In the genomic region with DNA sequence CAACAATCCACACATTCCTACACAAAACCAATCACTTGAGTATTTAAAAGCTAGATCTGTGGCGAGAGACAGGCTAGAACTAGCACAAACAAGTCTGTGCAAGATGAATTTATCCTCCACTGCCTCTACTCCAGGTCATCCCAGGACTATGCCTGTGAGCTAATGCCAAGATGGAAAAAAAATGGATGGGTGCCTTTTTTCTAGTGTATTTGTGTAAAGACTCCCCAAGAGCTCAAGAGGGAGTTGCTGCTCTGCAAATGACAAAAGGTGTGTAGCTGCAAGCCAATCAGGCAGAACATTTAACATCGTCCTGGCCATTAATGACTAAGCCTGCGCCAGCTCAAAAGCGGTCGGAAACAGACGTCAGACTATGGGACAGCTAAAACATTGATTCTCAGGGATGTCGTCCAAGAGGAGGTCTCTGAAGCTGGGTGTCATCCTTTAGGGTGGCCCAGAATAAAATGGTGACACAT, we compare ENCODE assay signal across 13 cellular contexts. TPM values are rescaled to one million over a fixed set of nuclear protein-coding genes. Genes with fewer than 3 reads are reported as not detected.
A peak's percentile ranks its signal among the peaks of the same experiment; 100 is the strongest.
DNase-seq lines count a peak whose midpoint lies in the region; ATAC-seq and TF ChIP-seq lines count a peak whose summit lies in the region.
"Had no signal": no experiment of that assay in that cellular context is flagged by ENCODE, and none has a peak within 500 bp of the region (broad histone marks: within the 10 kb centered on the region; RNA-seq: fewer than 3 reads in every experiment).

No MANE protein-coding gene starts in this region.

- H3K79me1 ChIP-seq in trophoblast cell (ENCODE audit: low read length), result peaks cover 2% of the 10 kb centered on the region

- no peak overlapping the region for H4K91ac ChIP-seq in trophoblast cell (ENCODE audit: low read depth, low read length)

- H3K4me3 Mint-ChIP-seq in CD8-positive, alpha-beta memory T cell, result no peak overlapping the region

- no peak overlapping the region for H3K14ac ChIP-seq in trophoblast cell (ENCODE audit: low read length)

- WGBS in trophoblast cell (ENCODE audit: extremely low coverage, insufficient coverage, insufficient read length), result no CpG with 5 or more reads among the region's 7 CpGs

- H3K9ac ChIP-seq in trophoblast cell (ENCODE audit: low read length), result no peak overlapping the region

- peak overlapping the region; percentile 10 for H2BK12ac ChIP-seq in trophoblast cell (ENCODE audit: low read length)

- H4K12ac ChIP-seq in trophoblast cell (ENCODE audit: low read depth, low read length), result no peak overlapping the region

- no peaks in the 10 kb centered on the region for H3K9me3 ChIP-seq in CD8-positive, alpha-beta memory T cell (ENCODE audit: low read length)
- H3K9me3 ChIP-seq in SJSA1 (replicated peaks), result no peaks in the 10 kb centered on the region
- no peaks in the 10 kb centered on the region for H3K9me3 ChIP-seq in trophoblast cell (ENCODE audit: insufficient read depth, low read depth, low read length)
- H3K9me3 ChIP-seq: ovary had no signal

- no peaks in the 10 kb centered on the region for H3K27me3 Mint-ChIP-seq in CD8-positive, alpha-beta memory T cell

- H3K23ac ChIP-seq in trophoblast cell (ENCODE audit: low read length), result no peak overlapping the region

- H3K18ac ChIP-seq in trophoblast cell (ENCODE audit: low read length), result no peak overlapping the region

- peaks cover 18% of the 10 kb centered on the region for H3K4me1 ChIP-seq in CD8-positive, alpha-beta memory T cell (ENCODE audit: insufficient read depth, low read length)
- H3K4me1 ChIP-seq in SJSA1 (replicated peaks) (peaks cover 62% of the 10 kb centered on the region), trophoblast cell (ENCODE audit: control insufficient read depth in 1 of 2, insufficient read depth in 2 of 2, low read length in 2 of 2) (peaks cover 14 to 18% of the 10 kb centered on the region in 2 experiments)

- POLR2A ChIA-PET in CD8-positive, alpha-beta memory T cell (lab: Charles Lee), result interaction anchor here (1.4 to 1.8 kb wide), 2 partner anchors 8 to 22 kb away, joined by 6 to 7 read pairs; a partner anchor contains a TSS

- peak overlapping the region; percentile 1 to 76 (median 37) for H3K27ac Mint-ChIP-seq in CD8-positive, alpha-beta memory T cell

- no peaks in the 10 kb centered on the region for H3K9me3 Mint-ChIP-seq in CD8-positive, alpha-beta memory T cell

- no peak overlapping the region for H4K8ac ChIP-seq in trophoblast cell (ENCODE audit: low read depth, low read length)

- peak overlapping the region; percentile 63 for H2BK120ac ChIP-seq in trophoblast cell (ENCODE audit: insufficient read depth, low read length, poor library complexity)

- H3K4me3 ChIP-seq in CD8-positive, alpha-beta memory T cell (ENCODE audit: low read length), result no peak overlapping the region
- H3K4me3 ChIP-seq in SJSA1, result no peak overlapping the region
- H3K4me3 ChIP-seq in fibroblast of villous mesenchyme (ENCODE audit: low read depth, low read length), result no peak overlapping the region
- no peak overlapping the region for H3K4me3 ChIP-seq in trophoblast cell (ENCODE audit: low read depth, low read length)
- H3K4me3 ChIP-seq in coronary artery, result no peak overlapping the region
- H3K4me3 ChIP-seq: hepatocyte, ovary, SK-N-MC had no signal

- H2AK5ac ChIP-seq in trophoblast cell (ENCODE audit: low read length), result no peak overlapping the region

- H3K27me3 ChIP-seq in CD8-positive, alpha-beta memory T cell (ENCODE audit: insufficient read depth, low read length, poor library complexity, severe bottlenecking), result no peaks in the 10 kb centered on the region
- H3K27me3 ChIP-seq in SJSA1 (replicated peaks), result no peaks in the 10 kb centered on the region
- no peaks in the 10 kb centered on the region for H3K27me3 ChIP-seq in trophoblast cell (ENCODE audit: insufficient read depth, low read length)
- H3K27me3 ChIP-seq: hepatocyte, ovary had no signal

- no peak overlapping the region for H3K4ac ChIP-seq in trophoblast cell (ENCODE audit: low read depth, low read length)

- H3K4me1 Mint-ChIP-seq in CD8-positive, alpha-beta memory T cell, result peaks cover 69 to 92% (median 92%) of the 10 kb centered on the region in 3 donors

- H3K4me2 ChIP-seq in trophoblast cell (ENCODE audit: low read length), result no peak overlapping the region
- H3K4me2 ChIP-seq: hepatocyte had no signal

- no peak for DNase-seq in CD8-positive, alpha-beta memory T cell
- DNase-seq in SJSA1 (ENCODE audit: low read depth in 1 of 2, low spot score in 2 of 2), result peak in 1 of 2 experiments; percentile 47
- peak; percentile 69 for DNase-seq in fibroblast of villous mesenchyme (ENCODE audit: low read depth)
- no peak for DNase-seq in trophoblast cell
- DNase-seq in KG1 (lab: John Stamatoyannopoulos, UW), result no peak
- DNase-seq in coronary artery (ENCODE audit: low spot score), result no peak
- no peak for DNase-seq in effector CD4-positive, alpha-beta T cell
- DNase-seq: activated CD8-positive, alpha-beta memory T cell treated with anti-CD3 and anti-CD28 coated beads for 24 hours; NCI-H187 treated with DMSO at 0.1 percent for 48 hours; ovary had no signal

- no peak overlapping the region for H2AFZ ChIP-seq in trophoblast cell (ENCODE audit: insufficient read depth, low read length, poor library complexity)
- H2AFZ ChIP-seq: hepatocyte had no signal

- CTCF ChIA-PET in CD8-positive, alpha-beta memory T cell (lab: Charles Lee), result interaction anchor here (1.0 to 2.6 kb wide), 6 partner anchors 8 to 31 kb away, joined by 3 to 7 read pairs (median 4); a partner anchor contains a TSS

- TF ChIP-seq CTCF in fibroblast of villous mesenchyme (IDR thresholded peaks at IDR 0.05; ENCODE audit: insufficient read depth, low read depth, low read length), result no peak
- no peak for TF ChIP-seq CTCF in coronary artery (IDR thresholded peaks at IDR 0.05)

- no peaks in the 10 kb centered on the region for H3K79me2 ChIP-seq in trophoblast cell (ENCODE audit: control insufficient read depth, insufficient read depth, low read length, poor library complexity)

- H3K36me3 Mint-ChIP-seq in CD8-positive, alpha-beta memory T cell, result peaks cover 0 to 72% (median 11%) of the 10 kb centered on the region in 3 donors

- ATAC-seq in HG03571 (IDR thresholded peaks at IDR 0.05; ENCODE audit: unreplicated experiment), result no peak

- H2BK5ac ChIP-seq in trophoblast cell (ENCODE audit: low read depth, low read length, poor library complexity), result no peak overlapping the region

- no peak overlapping the region for H3K27ac ChIP-seq in CD8-positive, alpha-beta memory T cell (ENCODE audit: low read depth, low read length)
- peak overlapping the region; percentile 63 for H3K27ac ChIP-seq in SJSA1
- H3K27ac ChIP-seq in trophoblast cell (ENCODE audit: low read depth, low read length), result no peak overlapping the region
- peak overlapping the region in 1 of 2 donors; percentile 40 for H3K27ac ChIP-seq in coronary artery
- H3K27ac ChIP-seq: hepatocyte, ovary, SK-N-MC had no signal

- no peaks in the 10 kb centered on the region for H3K36me3 ChIP-seq in CD8-positive, alpha-beta memory T cell (ENCODE audit: insufficient read depth, low read length)
- H3K36me3 ChIP-seq in SJSA1 (peaks cover 16% of the 10 kb centered on the region; the same call in 1 of the 2 replicates), trophoblast cell (ENCODE audit: control insufficient read depth in 1 of 2, insufficient read depth in 2 of 2, low read length in 2 of 2) (peaks cover 3 to 5% of the 10 kb centered on the region in 2 experiments)
- H3K36me3 ChIP-seq: ovary had no signal

RNA-seq across cellular contexts. Expression of a gene that starts 21.9 kb away (rescaled TPM):
- 100 to 1,000 TPM; 111 to 114 TPM for total RNA-seq in CD8-positive, alpha-beta memory T cell
- 20.0 TPM for polyA plus RNA-seq in CD8-positive, alpha-beta memory T cell
- 20.8 and 24.8 TPM in 2 replicates for total RNA-seq in SJSA1 (2014; rRNA removed; shearing (Covaris generic))
- 42.5 and 45.3 TPM in 2 replicates for total RNA-seq in fibroblast of villous mesenchyme
- polyA plus RNA-seq in trophoblast cell (2013), result 10.5 and 11.1 TPM in 2 replicates
